ENCODE assay signal across 1 cellular context in the genomic region with DNA sequence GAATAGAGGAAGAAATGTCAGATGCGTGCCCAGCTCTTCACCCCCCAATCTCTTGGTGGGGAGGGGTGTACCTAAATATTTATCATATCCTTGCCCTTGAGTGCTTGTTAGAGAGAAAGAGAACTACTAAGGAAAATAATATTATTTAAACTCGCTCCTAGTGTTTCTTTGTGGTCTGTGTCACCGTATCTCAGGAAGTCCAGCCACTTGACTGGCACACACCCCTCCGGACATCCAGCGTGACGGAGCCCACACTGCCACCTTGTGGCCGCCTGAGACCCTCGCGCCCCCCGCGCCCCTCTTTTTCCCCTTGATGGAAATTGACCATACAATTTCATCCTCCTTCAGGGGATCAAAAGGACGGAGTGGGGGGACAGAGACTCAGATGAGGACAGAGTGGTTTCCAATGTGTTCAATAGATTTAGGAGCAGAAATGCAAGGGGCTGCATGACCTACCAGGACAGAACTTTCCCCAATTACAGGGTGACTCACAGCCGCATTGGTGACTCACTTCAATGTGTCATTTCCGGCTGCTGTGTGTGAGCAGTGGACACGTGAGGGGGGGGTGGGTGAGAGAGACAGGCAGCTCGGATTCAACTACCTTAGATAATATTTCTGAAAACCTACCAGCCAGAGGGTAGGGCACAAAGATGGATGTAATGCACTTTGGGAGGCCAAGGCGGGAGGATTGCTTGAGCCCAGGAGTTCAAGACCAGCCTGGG.
TF ChIP-seq lines count a peak whose summit lies in the region.

No MANE protein-coding gene starts in this region.

TF ChIP-seq in K562, 482 proteins besides CTCF, POLR2A, EP300 and RAD21 (continues in another document):
- peak in 1 of 2 experiments; percentile 47; a peak in 1 of 4 replicates for TF ChIP-seq SIN3A (IDR thresholded peaks at IDR 0.05; ENCODE audit: borderline replicate concordance in 2 of 2, control insufficient read depth in 1 of 2, low read depth in 2 of 2, low read length in 2 of 2)
- TF ChIP-seq ETV1 (tag; conservative IDR thresholded peaks at IDR 0.05; ENCODE audit: low read depth) = peak; percentile 99
- peak; percentile 40; the same call in 1 of the 2 replicates for TF ChIP-seq PHF8 (IDR thresholded peaks at IDR 0.05; ENCODE audit: borderline replicate concordance, low read length)
- TF ChIP-seq RBBP5 (IDR thresholded peaks at IDR 0.05; ENCODE audit: borderline replicate concordance, insufficient read depth, low read length, poor library complexity, severe bottlenecking) = peak; percentile 75
- TF ChIP-seq L3MBTL2 (IDR thresholded peaks at IDR 0.05) = peak; percentile 86
- TF ChIP-seq, protein P1, sequence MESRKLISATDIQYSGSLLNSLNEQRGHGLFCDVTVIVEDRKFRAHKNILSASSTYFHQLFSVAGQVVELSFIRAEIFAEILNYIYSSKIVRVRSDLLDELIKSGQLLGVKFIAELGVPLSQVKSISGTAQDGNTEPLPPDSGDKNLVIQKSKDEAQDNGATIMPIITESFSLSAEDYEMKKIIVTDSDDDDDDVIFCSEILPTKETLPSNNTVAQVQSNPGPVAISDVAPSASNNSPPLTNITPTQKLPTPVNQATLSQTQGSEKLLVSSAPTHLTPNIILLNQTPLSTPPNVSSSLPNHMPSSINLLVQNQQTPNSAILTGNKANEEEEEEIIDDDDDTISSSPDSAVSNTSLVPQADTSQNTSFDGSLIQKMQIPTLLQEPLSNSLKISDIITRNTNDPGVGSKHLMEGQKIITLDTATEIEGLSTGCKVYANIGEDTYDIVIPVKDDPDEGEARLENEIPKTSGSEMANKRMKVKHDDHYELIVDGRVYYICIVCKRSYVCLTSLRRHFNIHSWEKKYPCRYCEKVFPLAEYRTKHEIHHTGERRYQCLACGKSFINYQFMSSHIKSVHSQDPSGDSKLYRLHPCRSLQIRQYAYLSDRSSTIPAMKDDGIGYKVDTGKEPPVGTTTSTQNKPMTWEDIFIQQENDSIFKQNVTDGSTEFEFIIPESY (CRISPR knock-in tag; IDR thresholded peaks at IDR 0.05) = 0 out of 2 replicates have a peak, but pooled peaks have one; percentile 44
- TF ChIP-seq ELF1 (tag; IDR thresholded peaks at IDR 0.05) = peak; percentile 60; the same call in 1 of the 2 replicates
- TF ChIP-seq NFE2 (IDR thresholded peaks at IDR 0.05; ENCODE audit: low read depth) = peak; percentile 60
- no peak for TF ChIP-seq CBX8 (IDR thresholded peaks at IDR 0.05; ENCODE audit: borderline replicate concordance, extremely low read depth, low read depth, low read length, poor library complexity, severe bottlenecking)
- TF ChIP-seq ESRRA (IDR thresholded peaks at IDR 0.05; ENCODE audit: borderline replicate concordance, low read depth) = peak; percentile 79
- TF ChIP-seq NCOA1 (IDR thresholded peaks at IDR 0.05; ENCODE audit: low read depth) = peak; percentile 89
- no peak for TF ChIP-seq KDM2B (CRISPR knock-in tag; IDR thresholded peaks at IDR 0.05)
- peak; percentile 65 for TF ChIP-seq CREB3L1 (IDR thresholded peaks at IDR 0.05; ENCODE audit: borderline replicate concordance, low read depth)
- TF ChIP-seq, protein P2, sequence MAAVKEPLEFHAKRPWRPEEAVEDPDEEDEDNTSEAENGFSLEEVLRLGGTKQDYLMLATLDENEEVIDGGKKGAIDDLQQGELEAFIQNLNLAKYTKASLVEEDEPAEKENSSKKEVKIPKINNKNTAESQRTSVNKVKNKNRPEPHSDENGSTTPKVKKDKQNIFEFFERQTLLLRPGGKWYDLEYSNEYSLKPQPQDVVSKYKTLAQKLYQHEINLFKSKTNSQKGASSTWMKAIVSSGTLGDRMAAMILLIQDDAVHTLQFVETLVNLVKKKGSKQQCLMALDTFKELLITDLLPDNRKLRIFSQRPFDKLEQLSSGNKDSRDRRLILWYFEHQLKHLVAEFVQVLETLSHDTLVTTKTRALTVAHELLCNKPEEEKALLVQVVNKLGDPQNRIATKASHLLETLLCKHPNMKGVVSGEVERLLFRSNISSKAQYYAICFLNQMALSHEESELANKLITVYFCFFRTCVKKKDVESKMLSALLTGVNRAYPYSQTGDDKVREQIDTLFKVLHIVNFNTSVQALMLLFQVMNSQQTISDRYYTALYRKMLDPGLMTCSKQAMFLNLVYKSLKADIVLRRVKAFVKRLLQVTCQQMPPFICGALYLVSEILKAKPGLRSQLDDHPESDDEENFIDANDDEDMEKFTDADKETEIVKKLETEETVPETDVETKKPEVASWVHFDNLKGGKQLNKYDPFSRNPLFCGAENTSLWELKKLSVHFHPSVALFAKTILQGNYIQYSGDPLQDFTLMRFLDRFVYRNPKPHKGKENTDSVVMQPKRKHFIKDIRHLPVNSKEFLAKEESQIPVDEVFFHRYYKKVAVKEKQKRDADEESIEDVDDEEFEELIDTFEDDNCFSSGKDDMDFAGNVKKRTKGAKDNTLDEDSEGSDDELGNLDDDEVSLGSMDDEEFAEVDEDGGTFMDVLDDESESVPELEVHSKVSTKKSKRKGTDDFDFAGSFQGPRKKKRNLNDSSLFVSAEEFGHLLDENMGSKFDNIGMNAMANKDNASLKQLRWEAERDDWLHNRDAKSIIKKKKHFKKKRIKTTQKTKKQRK (IDR thresholded peaks at IDR 0.05; ENCODE audit: borderline replicate concordance, low read depth, low read length) = no peak
- TF ChIP-seq MYNN (IDR thresholded peaks at IDR 0.05) = peak; percentile 85; the same call in 1 of the 2 replicates
- no peak for TF ChIP-seq MYNN (CRISPR knock-in tag; IDR thresholded peaks at IDR 0.05)
- no peak for TF ChIP-seq SRSF9 (IDR thresholded peaks at IDR 0.05; ENCODE audit: borderline replicate concordance, low read depth, low read length)
- no peak for TF ChIP-seq SAP30 (IDR thresholded peaks at IDR 0.05; ENCODE audit: borderline replicate concordance, insufficient read depth, low read depth, low read length, poor library complexity, severe bottlenecking)
- peak in 1 of 2 experiments; percentile 55; a peak in 1 of 4 replicates for TF ChIP-seq KDM4B (IDR thresholded peaks at IDR 0.05; ENCODE audit: borderline replicate concordance in 2 of 2, low read depth in 1 of 2)
- no peak for TF ChIP-seq KLF1 (tag; IDR thresholded peaks at IDR 0.05)
- TF ChIP-seq, protein P3, sequence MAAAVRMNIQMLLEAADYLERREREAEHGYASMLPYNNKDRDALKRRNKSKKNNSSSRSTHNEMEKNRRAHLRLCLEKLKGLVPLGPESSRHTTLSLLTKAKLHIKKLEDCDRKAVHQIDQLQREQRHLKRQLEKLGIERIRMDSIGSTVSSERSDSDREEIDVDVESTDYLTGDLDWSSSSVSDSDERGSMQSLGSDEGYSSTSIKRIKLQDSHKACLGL (CRISPR knock-in tag; IDR thresholded peaks at IDR 0.05; ENCODE audit: borderline replicate concordance, poor library complexity, severe bottlenecking) = no peak
- TF ChIP-seq, protein P4, sequence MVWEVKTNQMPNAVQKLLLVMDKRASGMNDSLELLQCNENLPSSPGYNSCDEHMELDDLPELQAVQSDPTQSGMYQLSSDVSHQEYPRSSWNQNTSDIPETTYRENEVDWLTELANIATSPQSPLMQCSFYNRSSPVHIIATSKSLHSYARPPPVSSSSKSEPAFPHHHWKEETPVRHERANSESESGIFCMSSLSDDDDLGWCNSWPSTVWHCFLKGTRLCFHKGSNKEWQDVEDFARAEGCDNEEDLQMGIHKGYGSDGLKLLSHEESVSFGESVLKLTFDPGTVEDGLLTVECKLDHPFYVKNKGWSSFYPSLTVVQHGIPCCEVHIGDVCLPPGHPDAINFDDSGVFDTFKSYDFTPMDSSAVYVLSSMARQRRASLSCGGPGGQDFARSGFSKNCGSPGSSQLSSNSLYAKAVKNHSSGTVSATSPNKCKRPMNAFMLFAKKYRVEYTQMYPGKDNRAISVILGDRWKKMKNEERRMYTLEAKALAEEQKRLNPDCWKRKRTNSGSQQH (CRISPR knock-in tag; IDR thresholded peaks at IDR 0.05) = no peak
- peak; percentile 100 for TF ChIP-seq FOSL1 (tag; conservative IDR thresholded peaks at IDR 0.05)
- peak; percentile 57 for TF ChIP-seq ZBTB12 (CRISPR knock-in tag; IDR thresholded peaks at IDR 0.05)
- TF ChIP-seq U2AF1 (optimal IDR thresholded peaks at IDR 0.05; ENCODE audit: low read depth, low read length) = no peak
- TF ChIP-seq ZNF124 (CRISPR knock-in tag; IDR thresholded peaks at IDR 0.05) = no peak
- TF ChIP-seq, protein P5, sequence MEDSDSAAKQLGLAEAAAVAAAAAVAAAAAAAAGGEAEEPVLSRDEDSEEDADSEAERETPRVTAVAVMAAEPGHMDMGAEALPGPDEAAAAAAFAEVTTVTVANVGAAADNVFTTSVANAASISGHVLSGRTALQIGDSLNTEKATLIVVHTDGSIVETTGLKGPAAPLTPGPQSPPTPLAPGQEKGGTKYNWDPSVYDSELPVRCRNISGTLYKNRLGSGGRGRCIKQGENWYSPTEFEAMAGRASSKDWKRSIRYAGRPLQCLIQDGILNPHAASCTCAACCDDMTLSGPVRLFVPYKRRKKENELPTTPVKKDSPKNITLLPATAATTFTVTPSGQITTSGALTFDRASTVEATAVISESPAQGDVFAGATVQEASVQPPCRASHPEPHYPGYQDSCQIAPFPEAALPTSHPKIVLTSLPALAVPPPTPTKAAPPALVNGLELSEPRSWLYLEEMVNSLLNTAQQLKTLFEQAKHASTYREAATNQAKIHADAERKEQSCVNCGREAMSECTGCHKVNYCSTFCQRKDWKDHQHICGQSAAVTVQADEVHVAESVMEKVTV (CRISPR knock-in tag; IDR thresholded peaks at IDR 0.05) = peak; percentile 88
- peak; percentile 83 for TF ChIP-seq CTCFL (IDR thresholded peaks at IDR 0.05; ENCODE audit: borderline replicate concordance, insufficient read depth, low read depth, low read length, poor library complexity, severe bottlenecking)
- peak; percentile 65; the same call in 1 of the 2 replicates for TF ChIP-seq GTF2E2 (tag; IDR thresholded peaks at IDR 0.05)
- TF ChIP-seq ZNF197 (CRISPR knock-in tag; IDR thresholded peaks at IDR 0.05; ENCODE audit: low read depth) = peak; percentile 59; the same call in 1 of the 2 replicates
- peak; percentile 89 for TF ChIP-seq SOX6 (IDR thresholded peaks at IDR 0.05)
- peak; percentile 46 to 67; a peak in 3 of 4 replicates for TF ChIP-seq KDM1A (IDR thresholded peaks at IDR 0.05)
- peak; percentile 95 for TF ChIP-seq CREM (IDR thresholded peaks at IDR 0.05; ENCODE audit: low read depth)
- no peak for TF ChIP-seq RBM15 (IDR thresholded peaks at IDR 0.05; ENCODE audit: insufficient read depth, low read length)
- TF ChIP-seq, protein P6, sequence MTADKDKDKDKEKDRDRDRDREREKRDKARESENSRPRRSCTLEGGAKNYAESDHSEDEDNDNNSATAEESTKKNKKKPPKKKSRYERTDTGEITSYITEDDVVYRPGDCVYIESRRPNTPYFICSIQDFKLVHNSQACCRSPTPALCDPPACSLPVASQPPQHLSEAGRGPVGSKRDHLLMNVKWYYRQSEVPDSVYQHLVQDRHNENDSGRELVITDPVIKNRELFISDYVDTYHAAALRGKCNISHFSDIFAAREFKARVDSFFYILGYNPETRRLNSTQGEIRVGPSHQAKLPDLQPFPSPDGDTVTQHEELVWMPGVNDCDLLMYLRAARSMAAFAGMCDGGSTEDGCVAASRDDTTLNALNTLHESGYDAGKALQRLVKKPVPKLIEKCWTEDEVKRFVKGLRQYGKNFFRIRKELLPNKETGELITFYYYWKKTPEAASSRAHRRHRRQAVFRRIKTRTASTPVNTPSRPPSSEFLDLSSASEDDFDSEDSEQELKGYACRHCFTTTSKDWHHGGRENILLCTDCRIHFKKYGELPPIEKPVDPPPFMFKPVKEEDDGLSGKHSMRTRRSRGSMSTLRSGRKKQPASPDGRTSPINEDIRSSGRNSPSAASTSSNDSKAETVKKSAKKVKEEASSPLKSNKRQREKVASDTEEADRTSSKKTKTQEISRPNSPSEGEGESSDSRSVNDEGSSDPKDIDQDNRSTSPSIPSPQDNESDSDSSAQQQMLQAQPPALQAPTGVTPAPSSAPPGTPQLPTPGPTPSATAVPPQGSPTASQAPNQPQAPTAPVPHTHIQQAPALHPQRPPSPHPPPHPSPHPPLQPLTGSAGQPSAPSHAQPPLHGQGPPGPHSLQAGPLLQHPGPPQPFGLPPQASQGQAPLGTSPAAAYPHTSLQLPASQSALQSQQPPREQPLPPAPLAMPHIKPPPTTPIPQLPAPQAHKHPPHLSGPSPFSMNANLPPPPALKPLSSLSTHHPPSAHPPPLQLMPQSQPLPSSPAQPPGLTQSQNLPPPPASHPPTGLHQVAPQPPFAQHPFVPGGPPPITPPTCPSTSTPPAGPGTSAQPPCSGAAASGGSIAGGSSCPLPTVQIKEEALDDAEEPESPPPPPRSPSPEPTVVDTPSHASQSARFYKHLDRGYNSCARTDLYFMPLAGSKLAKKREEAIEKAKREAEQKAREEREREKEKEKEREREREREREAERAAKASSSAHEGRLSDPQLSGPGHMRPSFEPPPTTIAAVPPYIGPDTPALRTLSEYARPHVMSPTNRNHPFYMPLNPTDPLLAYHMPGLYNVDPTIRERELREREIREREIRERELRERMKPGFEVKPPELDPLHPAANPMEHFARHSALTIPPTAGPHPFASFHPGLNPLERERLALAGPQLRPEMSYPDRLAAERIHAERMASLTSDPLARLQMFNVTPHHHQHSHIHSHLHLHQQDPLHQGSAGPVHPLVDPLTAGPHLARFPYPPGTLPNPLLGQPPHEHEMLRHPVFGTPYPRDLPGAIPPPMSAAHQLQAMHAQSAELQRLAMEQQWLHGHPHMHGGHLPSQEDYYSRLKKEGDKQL (CRISPR knock-in tag; IDR thresholded peaks at IDR 0.05; ENCODE audit: borderline replicate concordance) = no peak
